1 cellular context compared by ENCODE assay signal in genomic region chr12:54588110-54588831, GRCh38.
TF ChIP-seq lines count a peak whose summit lies in the region.

Gene PPP1R1A, minus strand, starts transcription at chr12:54588659. Its CDS starts 171 bp downstream, at chr12:54588488.

TF ChIP-seq in HepG2, 621 proteins besides CTCF, POLR2A, EP300 and RAD21 (continued from another document):
- TF ChIP-seq ARID5B (CRISPR knock-in tag; IDR thresholded peaks at IDR 0.05), result no peak
- no peak for TF ChIP-seq ZSCAN21 (CRISPR knock-in tag; IDR thresholded peaks at IDR 0.05; ENCODE audit: borderline replicate concordance)
